ENCODE assay signal across 8 cellular contexts in genomic region chrX:109536439-109537323, GRCh38. TPM values are rescaled to one million over a fixed set of nuclear protein-coding genes. Genes with fewer than 3 reads are reported as not detected.
A peak's percentile ranks its signal among the peaks of the same experiment; 100 is the strongest.
DNase-seq lines count a peak whose midpoint lies in the region; ATAC-seq lines count a peak whose summit lies in the region.

Gene NXT2 (plus strand): TSS chrX:109536844. CDS start chrX:109537007, 163 bp downstream.

- DNase-seq in CD1c-positive myeloid dendritic cell (ENCODE audit: extremely low spot score), result peak; percentile 89
- DNase-seq in NCI-H748 treated with DMSO at 0.1 percent for 48 hours (lab: John Stamatoyannopoulos, UW), result peak; percentile 79
- DNase-seq in activated CD4-positive, alpha-beta T cell treated with anti-CD3 and anti-CD28 coated beads, Interleukin-2, amount 50 U/mL, for 24 hours (ENCODE audit: low read depth in 1 of 2, low spot score in 1 of 2), result peak; percentile 52 to 73
- DNase-seq in cortex of kidney (lab: John Stamatoyannopoulos, UW), result peak; percentile 12
- peak; percentile 91 for DNase-seq in left lobe of liver (ENCODE audit: low spot score)
- peak; percentile 83 for DNase-seq in stimulated activated CD4-positive, alpha-beta T cell treated with anti-CD3 and anti-CD28 coated beads, Interleukin-2, amount 100 ng/mL, for 24 hours

- ATAC-seq in GM19397 (IDR thresholded peaks at IDR 0.05; ENCODE audit: unreplicated experiment) (peak; percentile 99), HG03565 (IDR thresholded peaks at IDR 0.05; ENCODE audit: unreplicated experiment) (peak; percentile 83), left lobe of liver (peak; percentile 99)

RNA-seq across cellular contexts. Expression of gene NXT2, which starts in this region (rescaled TPM):
- total RNA-seq in left lobe of liver, result 2.6 TPM

Comparison
In these comparisons a context has a peak if more than half of its experiments do, and no peak if none do; other contexts are left out.
1. Peak in every context shown above with its lines: DNase-seq and ATAC-seq.
2. DNase-seq: peak in every context shown above with its lines; median percentile 91 in left lobe of liver; 89 in CD1c-positive myeloid dendritic cell; 83 in stimulated activated CD4-positive, alpha-beta T cell treated with anti-CD3 and anti-CD28 coated beads, Interleukin-2, amount 100 ng/mL, for 24 hours; 79 in NCI-H748 treated with DMSO at 0.1 percent for 48 hours; 62 in activated CD4-positive, alpha-beta T cell treated with anti-CD3 and anti-CD28 coated beads, Interleukin-2, amount 50 U/mL, for 24 hours; 12 in cortex of kidney.